Comparison of ENCODE assay signal across 22 cellular contexts in the genomic region with DNA sequence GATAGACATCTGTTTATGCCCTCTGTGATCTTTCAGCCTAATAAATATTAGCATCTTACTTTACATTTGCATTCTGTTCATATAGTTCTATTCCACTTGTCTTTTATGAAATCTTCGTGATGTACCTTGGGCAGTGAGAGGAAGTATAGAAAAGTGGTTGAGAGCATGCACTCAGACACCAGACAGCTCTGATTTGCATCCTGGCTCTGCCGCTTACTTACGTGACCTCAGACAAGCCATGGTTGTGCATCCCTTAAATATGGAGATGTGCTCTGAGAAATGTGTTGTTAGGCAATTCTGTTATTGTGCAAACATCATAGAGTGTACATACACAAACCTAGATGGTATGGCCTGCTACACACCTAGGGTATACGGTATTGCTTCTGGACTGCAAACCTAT. TPM values are rescaled to one million over a fixed set of nuclear protein-coding genes. Genes with fewer than 3 reads are reported as not detected.
DNase-seq lines count a peak whose midpoint lies in the region; ATAC-seq and TF ChIP-seq lines count a peak whose summit lies in the region.
"Had no signal": no experiment of that assay in that cellular context is flagged by ENCODE, and none has a peak within 500 bp of the region (broad histone marks: within the 10 kb centered on the region; RNA-seq: fewer than 3 reads in every experiment).

No MANE protein-coding gene starts in this region.

- peak overlapping the region; percentile 19; the same call in 1 of the 2 replicates for H2AFZ ChIP-seq in Karpas-422 (ENCODE audit: low read length)
- H2AFZ ChIP-seq in SU-DHL-6 (ENCODE audit: low read depth, low read length, severe bottlenecking) = peak overlapping the region; percentile 1

- TF ChIP-seq CTCF in CD4-positive, alpha-beta T cell (IDR thresholded peaks at IDR 0.05) = no peak
- no peak for TF ChIP-seq CTCF in SU-DHL-6 (IDR thresholded peaks at IDR 0.05; ENCODE audit: insufficient read depth, low read length, poor library complexity, severe bottlenecking)

- H3F3A ChIP-seq in SU-DHL-6 (ENCODE audit: insufficient read depth) = peaks cover 35% of the 10 kb centered on the region

- peak overlapping the region; percentile 32; the same call in 1 of the 2 replicates for H3K9ac ChIP-seq in Karpas-422 (ENCODE audit: low read length)
- H3K9ac ChIP-seq in SU-DHL-6 (ENCODE audit: low read length) = peak overlapping the region; percentile 51

- intact Hi-C loops in CD4-positive, alpha-beta T cell (cut with DNase I, micrococcal nuclease) = loop anchor here in 1 of 2 experiments (5.0 kb wide), 2 partner anchors 57 to 267 kb away; no protein-coding TSS in a partner anchor
- intact Hi-C loops in Right ventricle myocardium superior (cut with DNase I) = no loop called here

- H3K9me3 ChIP-seq in CD4-positive, alpha-beta T cell (ENCODE audit: control insufficient read depth, low read length) = no peaks in the 10 kb centered on the region
- no peaks in the 10 kb centered on the region for H3K9me3 ChIP-seq in Karpas-422 (ENCODE audit: low read length)
- H3K9me3 ChIP-seq in SU-DHL-6 (ENCODE audit: insufficient read depth, low read length) = no peaks in the 10 kb centered on the region

- no peak for ATAC-seq in CD4-positive, alpha-beta T cell (ENCODE audit: poor library complexity)
- ATAC-seq in Right ventricle myocardium superior (ENCODE audit: poor library complexity) = no peak
- ATAC-seq: PC-3, SK-N-SH treated with all-trans-retinoic acid at 6 μM for 48 hours had no signal

- CTCF ChIA-PET in CD4-positive, alpha-beta T cell (lab: Charles Lee) = no interaction called here

- no peaks in the 10 kb centered on the region for H3K9me3 Mint-ChIP-seq in CD4-positive, alpha-beta T cell

- H3K36me3 ChIP-seq in Karpas-422 (ENCODE audit: insufficient read depth, low read length) = no peaks in the 10 kb centered on the region
- no peaks in the 10 kb centered on the region for H3K36me3 ChIP-seq in SU-DHL-6 (ENCODE audit: low read length)

- H3K36me3 Mint-ChIP-seq in CD4-positive, alpha-beta T cell (ENCODE audit: low read depth) = no peaks in the 10 kb centered on the region

- POLR2A ChIA-PET in CD4-positive, alpha-beta T cell (lab: Charles Lee) = interaction anchor here (0.6 to 1.5 kb wide), 2 partner anchors 58 to 103 kb away, joined by 3 read pairs; no protein-coding TSS in a partner anchor

- H3K4me3 ChIP-seq in Karpas-422 (ENCODE audit: low read length) (peak overlapping the region; percentile 22; the same call in 1 of the 2 replicates), SU-DHL-6 (ENCODE audit: insufficient read depth, low read length, poor library complexity, severe bottlenecking) (peak overlapping the region; percentile 10)

- no peaks in the 10 kb centered on the region for H3K27me3 Mint-ChIP-seq in CD4-positive, alpha-beta T cell

- no peak for DNase-seq in CD4-positive, alpha-beta T cell
- DNase-seq in Karpas-422 (peak; percentile 70), islet precursor cell (peak; percentile 18), RKO (ENCODE audit: low spot score) (no peak), globus pallidus (ENCODE audit: low spot score) (no peak), Right ventricle myocardium superior (no peak), NCI-H187 treated with DMSO at 0.1 percent for 48 hours (lab: John Stamatoyannopoulos, UW) (no peak)
- DNase-seq: 8988T, COR-L47, DMS 273 treated with DMSO at 0.1 percent for 48 hours, DND-41, IMR-90, MV-4-11, NCI-H1694, NCI-H2081 treated with DMSO at 0.1 percent for 48 hours, NCI-H2171 treated with DMSO at 0.1 percent for 48 hours, NCI-H446, PC-3 had no signal

- H3K79me2 ChIP-seq in Karpas-422 (ENCODE audit: low read length) (no peaks in the 10 kb centered on the region), SU-DHL-6 (ENCODE audit: insufficient read depth, low read length) (no peaks in the 10 kb centered on the region)

- H3K4me1 Mint-ChIP-seq in CD4-positive, alpha-beta T cell (ENCODE audit: low read depth) = peaks cover 58% of the 10 kb centered on the region

- no peak overlapping the region for H3K27ac ChIP-seq in CD4-positive, alpha-beta T cell (ENCODE audit: low read depth, low read length)
- H3K27ac ChIP-seq in Karpas-422 (ENCODE audit: low read length) (no peak overlapping the region), SU-DHL-6 (ENCODE audit: low read depth, low read length) (peak overlapping the region; percentile 96)
- H3K27ac ChIP-seq: RWPE1 had no signal

- H4K20me1 ChIP-seq in Karpas-422 (ENCODE audit: insufficient read depth, low read depth, low read length) (no peaks in the 10 kb centered on the region), SU-DHL-6 (ENCODE audit: low read depth, low read length) (no peaks in the 10 kb centered on the region)

- H3K4me2 ChIP-seq in Karpas-422 (ENCODE audit: low read depth, low read length, poor library complexity, severe bottlenecking) (peak overlapping the region; percentile 47), SU-DHL-6 (ENCODE audit: low read depth, low read length, poor library complexity, severe bottlenecking) (peak overlapping the region; percentile 84)

- H3K4me1 ChIP-seq in Karpas-422 (ENCODE audit: low read length) = peaks cover 36% of the 10 kb centered on the region

- no peak overlapping the region for H3K4me3 Mint-ChIP-seq in CD4-positive, alpha-beta T cell

- no peaks in the 10 kb centered on the region for H3K27me3 ChIP-seq in CD4-positive, alpha-beta T cell (ENCODE audit: control insufficient read depth, insufficient read depth, low read length)
- H3K27me3 ChIP-seq in Karpas-422 (ENCODE audit: low read length) = no peaks in the 10 kb centered on the region
- no peaks in the 10 kb centered on the region for H3K27me3 ChIP-seq in SU-DHL-6 (ENCODE audit: low read length)

- H3K27ac Mint-ChIP-seq in CD4-positive, alpha-beta T cell = peak overlapping the region; percentile 21

- H3K9me2 ChIP-seq in Karpas-422 (replicated peaks; ENCODE audit: insufficient read depth, low read length) (no peaks in the 10 kb centered on the region), SU-DHL-6 (replicated peaks; ENCODE audit: insufficient read depth, low read length) (no peaks in the 10 kb centered on the region)

RNA-seq across cellular contexts. Expression of gene OVGP1, which starts 22.9 kb away (rescaled TPM):
- 10 to 100 TPM; 10.2 to 11.7 TPM for total RNA-seq in CD4-positive, alpha-beta T cell
- total RNA-seq in Karpas-422 (2014; rRNA removed; shearing (Covaris generic); ENCODE audit: low replicate concordance) = 0.90 and 1.3 TPM in 2 replicates
- 0.35 TPM for total RNA-seq in Right ventricle myocardium superior
- total RNA-seq: G401 had no signal

RNA-seq across cellular contexts. Expression of gene WDR77, which starts 44.5 kb away (rescaled TPM):
- 10 to 100 TPM; 12.4 to 15.1 TPM for total RNA-seq in CD4-positive, alpha-beta T cell
- total RNA-seq in Karpas-422 (2014; rRNA removed; shearing (Covaris generic); ENCODE audit: low replicate concordance) = 58.0 and 59.7 TPM in 2 replicates
- total RNA-seq in Right ventricle myocardium superior = 25.4 TPM

RNA-seq across cellular contexts. Expression of gene ATP5PB, which starts 44.7 kb away (rescaled TPM):
- 10 to 100 TPM; 47.3 to 51.5 TPM for total RNA-seq in CD4-positive, alpha-beta T cell
- total RNA-seq in Karpas-422 (2014; rRNA removed; shearing (Covaris generic); ENCODE audit: low replicate concordance) = 362 and 590 TPM in 2 replicates
- 680 TPM for total RNA-seq in Right ventricle myocardium superior

Comparison
In these comparisons a context has a peak if more than half of its experiments do, and no peak if none do; other contexts are left out.
1. DNase-seq: peak in Karpas-422 (single experiment) and islet precursor cell (single experiment); none in CD4-positive, alpha-beta T cell (0 of 10), RKO (single experiment), globus pallidus (single experiment), Right ventricle myocardium superior (single experiment) and NCI-H187 treated with DMSO at 0.1 percent for 48 hours (single experiment).